Comparison of ENCODE assay signal across 12 cellular contexts in genomic region chr3:52408466-52408865, GRCh38. TPM values are rescaled to one million over a fixed set of nuclear protein-coding genes. Genes with fewer than 3 reads are reported as not detected.
DNase-seq lines count a peak whose midpoint lies in the region; ATAC-seq, FAIRE-seq and TF ChIP-seq lines count a peak whose summit lies in the region.
"Had no signal": no experiment of that assay in that cellular context is flagged by ENCODE, and none has a peak within 500 bp of the region (broad histone marks: within the 10 kb centered on the region; RNA-seq: fewer than 3 reads in every experiment).

No MANE protein-coding gene starts in this region.

- H3K27ac ChIP-seq in left ventricle myocardium inferior (replicated peaks) (no peak overlapping the region), heart right ventricle (no peak overlapping the region), GM12878 (ENCODE audit: control insufficient read depth, insufficient read depth) (no peak overlapping the region)

- H3K9ac ChIP-seq in GM12878 (ENCODE audit: control insufficient read depth, insufficient read depth, low read length) (peak overlapping the region; percentile 98; the same call in 1 of the 2 replicates), mucosa of stomach (ENCODE audit: low read length) (peak overlapping the region; percentile 86)

- no peak for FAIRE-seq in GM12878 (lab: Jason Lieb, UNC)
- FAIRE-seq: colon, D721Med had no signal

- H3K4me3 ChIP-seq in left ventricle myocardium inferior, result peak overlapping the region; percentile 76
- peak overlapping the region in 5 of 10 donors; percentile 67 to 100 (median 98) for H3K4me3 ChIP-seq in heart right ventricle
- H3K4me3 ChIP-seq in GM12878, result peak overlapping the region; percentile 99
- no peak overlapping the region for H3K4me3 ChIP-seq in mucosa of stomach (ENCODE audit: low read length)
- H3K4me3 ChIP-seq: mucosa of descending colon had no signal

- intact Hi-C loops in left ventricle myocardium inferior (cut with micrococcal nuclease) (no loop called here), heart right ventricle (cut with DNase I) (no loop called here), GM12878 (cut with micrococcal nuclease; ENCODE audit: unreplicated experiment) (no loop called here)

- ATAC-seq in heart right ventricle (no peak), GM12878 (no peak), GM18520 (IDR thresholded peaks at IDR 0.05; ENCODE audit: unreplicated experiment) (no peak), HG03039 (IDR thresholded peaks at IDR 0.05; ENCODE audit: unreplicated experiment) (no peak)
- ATAC-seq: mucosa of descending colon had no signal

- H3K27me3 ChIP-seq in left ventricle myocardium inferior (ENCODE audit: low read depth) (no peaks in the 10 kb centered on the region), heart right ventricle (no peaks in the 10 kb centered on the region), GM12878 (replicated peaks in 1 of 2; ENCODE audit: control insufficient read depth in 2 of 2, insufficient read depth in 2 of 2, low read length in 1 of 2) (no peaks in the 10 kb centered on the region), mucosa of stomach (ENCODE audit: control insufficient read depth, insufficient read depth, low read length) (no peaks in the 10 kb centered on the region)

- RAD21 ChIA-PET in GM12878 (lab: Charles Lee; ENCODE audit: unreplicated experiment), result no interaction called here

- DNase-seq in left ventricle myocardium inferior (peak; percentile 3), heart right ventricle (no peak), GM12878 (ENCODE audit: low read depth, low spot score) (no peak), kidney tubule cell (ENCODE audit: low spot score) (no peak), dermis blood vessel endothelial cell (no peak)
- DNase-seq: NCI-H2029 treated with DMSO at 0.1 percent for 48 hours had no signal

- POLR2A ChIA-PET in GM12878 (lab: Charles Lee), result no interaction called here

- TF ChIP-seq POLR2A in GM12878 (IDR thresholded peaks at IDR 0.05; ENCODE audit: low read depth, low read length), result no peak

- peaks cover 27% of the 10 kb centered on the region for H3K79me2 ChIP-seq in GM12878 (ENCODE audit: control insufficient read depth, insufficient read depth, low read length)

- TF ChIP-seq EP300 in GM12878 (IDR thresholded peaks at IDR 0.05; ENCODE audit: borderline replicate concordance in 1 of 2, control insufficient read depth in 1 of 2, low read depth in 2 of 2, low read length in 2 of 2), result no peak

- CTCF ChIA-PET in GM12878 (lab: Yijun Ruan, JAX), result interaction anchor here (0.6 kb wide), 1 partner anchor 188 kb away, joined by 3 read pairs; no protein-coding TSS in a partner anchor

- no peak for TF ChIP-seq CTCF in left ventricle myocardium inferior (IDR thresholded peaks at IDR 0.05; ENCODE audit: borderline replicate concordance)
- TF ChIP-seq CTCF in heart right ventricle (IDR thresholded peaks at IDR 0.05), result no peak
- TF ChIP-seq CTCF in GM12878 (IDR thresholded peaks at IDR 0.05 in 2 of 3, conservative IDR thresholded peaks at IDR 0.05 in 1 of 3; ENCODE audit: control insufficient read depth in 2 of 3, extremely low read depth in 1 of 3, insufficient read depth in 1 of 3, low read depth in 3 of 3, low read length in 3 of 3), result no peak

- no peak overlapping the region for H2AFZ ChIP-seq in GM12878 (ENCODE audit: control insufficient read depth, low read depth, low read length)

- H3K4me2 ChIP-seq in GM12878 (ENCODE audit: control insufficient read depth, insufficient read depth), result peak overlapping the region; percentile 90

- in situ Hi-C loops in GM12878 (cut with MboI), result no loop called here

- TF ChIP-seq RAD21 in GM12878 (IDR thresholded peaks at IDR 0.05; ENCODE audit: insufficient read depth, low read depth, low read length), result no peak

- SMC1A ChIA-PET in GM12878 (lab: Charles Lee; ENCODE audit: uncharacterized antibody, unreplicated experiment), result no interaction called here

- H3K4me1 ChIP-seq in left ventricle myocardium inferior, result peaks cover 61% of the 10 kb centered on the region
- H3K4me1 ChIP-seq in heart right ventricle, result peaks cover 6 to 49% (median 41%) of the 10 kb centered on the region in 9 donors
- H3K4me1 ChIP-seq in GM12878 (ENCODE audit: control insufficient read depth, insufficient read depth, low read length), result peaks cover 16% of the 10 kb centered on the region
- peaks cover 46% of the 10 kb centered on the region for H3K4me1 ChIP-seq in mucosa of stomach (ENCODE audit: control insufficient read depth, insufficient read depth, low read length)

- H4K20me1 ChIP-seq in GM12878 (ENCODE audit: control insufficient read depth, insufficient read depth), result no peaks in the 10 kb centered on the region

- no TSS peak for BruUV-seq in GM12878 (replicated peaks; lab: Mats Ljungman, UMichigan)

- 90 to 95% methylated on average over 8 of the region's 8 CpGs for WGBS in heart right ventricle, 2 donors
- WGBS in GM12878 (ENCODE audit: insufficient coverage, insufficient replicate concordance, low lambda C conversion rate, missing lambda C conversion rate), result 90% methylated on average over 8 of the region's 8 CpGs

- H3K36me3 ChIP-seq in left ventricle myocardium inferior (peaks cover 50% of the 10 kb centered on the region), heart right ventricle (peaks cover 0 to 58% (median 29%) of the 10 kb centered on the region in 9 donors), GM12878 (ENCODE audit: control insufficient read depth in 2 of 2, insufficient read depth in 2 of 2, low read length in 1 of 2) (peaks cover 9 to 21% of the 10 kb centered on the region in 2 experiments), mucosa of stomach (ENCODE audit: control insufficient read depth, insufficient read depth, low read length) (peaks cover 45% of the 10 kb centered on the region)

- H3K9me3 ChIP-seq in left ventricle myocardium inferior (replicated peaks), result no peaks in the 10 kb centered on the region
- H3K9me3 ChIP-seq in heart right ventricle, result no peaks in the 10 kb centered on the region
- no peaks in the 10 kb centered on the region for H3K9me3 ChIP-seq in GM12878 (replicated peaks; ENCODE audit: control insufficient read depth, insufficient read depth, low read length)
- H3K9me3 ChIP-seq in mucosa of stomach (ENCODE audit: control insufficient read depth, low read length), result no peaks in the 10 kb centered on the region
- H3K9me3 ChIP-seq: mucosa of descending colon had no signal

RNA-seq across cellular contexts. Expression of gene BAP1, which starts 1.3 kb away (rescaled TPM):
- 54.2 TPM for total RNA-seq in left ventricle myocardium inferior
- 10 to 100 TPM; 37.1 to 58.2 (median 46.1) TPM for total RNA-seq in heart right ventricle
- polyA plus RNA-seq in heart right ventricle, result 10 to 100 TPM; 50.6 to 51.6 TPM
- 45.9 and 52.4 TPM in 2 replicates for total RNA-seq in GM12878 (2013; cell fraction: nucleolus; rRNA removed)
- 75.0 and 84.7 TPM in 2 replicates for total RNA-seq in GM12878 (2014; rRNA removed)
- 34.3 and 36.4 TPM in 2 replicates for total RNA-seq in GM12878 (2014; rRNA removed; fragmentation: Illumina TruSeq; extraction: Trizol)
- 81.9 and 90.4 TPM in 2 replicates for total RNA-seq in GM12878 (2021)
- 37.8 TPM for polyA plus RNA-seq in GM12878 (2011; ENCODE audit: low read depth)
- 49.5 and 63.7 TPM in 2 replicates for polyA plus RNA-seq in GM12878 (2011; rRNA removed)
- 64.7 and 74.1 TPM in 2 replicates for polyA plus RNA-seq in GM12878 (2011; cell fraction: cytosol; rRNA removed)
- polyA plus RNA-seq in GM12878 (2011; cell fraction: nucleus; rRNA removed), result 281 and 297 TPM in 2 replicates
- 49.3 and 70.7 TPM in 2 replicates for polyA plus RNA-seq in GM12878 (2012)
- polyA plus RNA-seq in GM12878 (2014; fragmentation: Illumina TruSeq; extraction: Trizol), result 16.7 and 39.2 TPM in 2 replicates
- polyA plus RNA-seq in GM12878 (2014; fragmentation: Nextera tagmentation; extraction: Ambion mirVana), result 10 to 100 TPM in 1 of 2 experiments, 1 to 10 TPM in 1; 4.4 to 10.3 TPM
- polyA plus RNA-seq in GM12878 (2014; rRNA removed), result 63.6 and 70.2 TPM in 2 replicates
- polyA plus RNA-seq in GM12878 (2016; fragmentation: Nextera tagmentation; extraction: Ambion mirVana), result 10 to 100 TPM; 28.4 to 29.7 TPM
- 50.7 and 62.3 TPM in 2 replicates for polyA minus RNA-seq in GM12878 (2011; rRNA and poly(A)+ RNA removed)
- 21.0 and 24.1 TPM in 2 replicates for polyA minus RNA-seq in GM12878 (2011; cell fraction: cytosol; rRNA and poly(A)+ RNA removed)
- polyA minus RNA-seq in GM12878 (2011; cell fraction: nucleus; rRNA and poly(A)+ RNA removed), result 50.4 and 70.7 TPM in 2 replicates
- 72.7 and 92.1 TPM in 2 replicates for total RNA-seq in dermis blood vessel endothelial cell

RNA-seq across cellular contexts. Expression of gene PHF7, which starts 2.0 kb away (rescaled TPM):
- total RNA-seq in left ventricle myocardium inferior (16.8 TPM), heart right ventricle (10 to 100 TPM; 11.5 to 26.3 (median 22.4) TPM), GM12878 (2014; rRNA removed) (7.7 and 7.8 TPM in 2 replicates), GM12878 (2014; rRNA removed; fragmentation: Illumina TruSeq; extraction: Trizol) (7.7 and 8.0 TPM in 2 replicates), GM12878 (2021) (7.0 and 7.6 TPM in 2 replicates), dermis blood vessel endothelial cell (2.9 and 4.4 TPM in 2 replicates)
- polyA plus RNA-seq in heart right ventricle (1 to 10 TPM; 1.9 to 6.0 TPM), GM12878 (2011; rRNA removed) (11.1 and 14.7 TPM in 2 replicates), GM12878 (2014; fragmentation: Illumina TruSeq; extraction: Trizol) (7.5 and 8.3 TPM in 2 replicates), GM12878 (2014; fragmentation: Nextera tagmentation; extraction: Ambion mirVana) (1 to 10 TPM; 1.3 to 3.4 TPM), GM12878 (2014; rRNA removed) (6.5 and 11.1 TPM in 2 replicates), GM12878 (2016; fragmentation: Nextera tagmentation; extraction: Ambion mirVana) (10 to 100 TPM in 1 of 2 experiments, 1 to 10 TPM in 1; 9.8 to 12.8 TPM)
- total RNA-seq in GM12878 (2013; cell fraction: nucleolus; rRNA removed), result 10.5 and 11.4 TPM in 2 replicates
- polyA plus RNA-seq in GM12878 (2011; ENCODE audit: low read depth), result 2.1 TPM
- polyA plus RNA-seq in GM12878 (2011; cell fraction: cytosol; rRNA removed), result 6.8 and 7.5 TPM in 2 replicates
- 17.2 and 18.8 TPM in 2 replicates for polyA plus RNA-seq in GM12878 (2011; cell fraction: nucleus; rRNA removed)
- 4.4 and 6.0 TPM in 2 replicates for polyA plus RNA-seq in GM12878 (2012)
- polyA minus RNA-seq in GM12878 (2011; rRNA and poly(A)+ RNA removed), result 7.3 and 9.6 TPM in 2 replicates
- polyA minus RNA-seq in GM12878 (2011; cell fraction: cytosol; rRNA and poly(A)+ RNA removed), result 2.8 and 3.9 TPM in 2 replicates
- 4.8 and 7.3 TPM in 2 replicates for polyA minus RNA-seq in GM12878 (2011; cell fraction: nucleus; rRNA and poly(A)+ RNA removed)

RNA-seq across cellular contexts. Expression of gene SEMA3G, which starts 36.4 kb away (rescaled TPM):
- total RNA-seq in left ventricle myocardium inferior (9.2 TPM), heart right ventricle (10 to 100 TPM in 9 of 10 donors, 1 to 10 TPM in 1; 8.3 to 17.8 (median 16.2) TPM), GM12878 (2014; rRNA removed) (0.05 TPM in 1 of 2 replicates, not detected in the other), GM12878 (2014; rRNA removed; fragmentation: Illumina TruSeq; extraction: Trizol) (not detected in 2 replicates), GM12878 (2021) (0.27 TPM in 1 of 2 replicates, not detected in the other), dermis blood vessel endothelial cell (30.5 and 30.9 TPM in 2 replicates)
- polyA plus RNA-seq in heart right ventricle (10 to 100 TPM; 12.1 to 13.1 TPM), GM12878 (2011; rRNA removed) (not detected in 2 replicates), GM12878 (2014; fragmentation: Illumina TruSeq; extraction: Trizol) (0.03 TPM in 1 of 2 replicates, not detected in the other), GM12878 (2014; fragmentation: Nextera tagmentation; extraction: Ambion mirVana) (not detected), GM12878 (2014; rRNA removed) (0.04 TPM in 1 of 2 replicates, not detected in the other), GM12878 (2016; fragmentation: Nextera tagmentation; extraction: Ambion mirVana) (not detected)
- total RNA-seq in GM12878 (2013; cell fraction: nucleolus; rRNA removed), result 0.15 TPM in 1 of 2 replicates, not detected in the other
- polyA plus RNA-seq in GM12878 (2011; ENCODE audit: low read depth), result not detected
- polyA plus RNA-seq in GM12878 (2011; cell fraction: cytosol; rRNA removed), result not detected in 2 replicates
- polyA plus RNA-seq in GM12878 (2011; cell fraction: nucleus; rRNA removed), result not detected in 2 replicates
- not detected in 2 replicates for polyA plus RNA-seq in GM12878 (2012)
- polyA minus RNA-seq in GM12878 (2011; rRNA and poly(A)+ RNA removed), result not detected in 2 replicates
- not detected in 2 replicates for polyA minus RNA-seq in GM12878 (2011; cell fraction: cytosol; rRNA and poly(A)+ RNA removed)
- not detected in 2 replicates for polyA minus RNA-seq in GM12878 (2011; cell fraction: nucleus; rRNA and poly(A)+ RNA removed)

RNA-seq across cellular contexts. Expression of gene TNNC1, which starts 45.4 kb away (rescaled TPM):
- total RNA-seq in left ventricle myocardium inferior, result 8,962 TPM
- 1,000 to 10,000 TPM; 6,035 to 9,296 (median 8,226) TPM for total RNA-seq in heart right ventricle
- over 10,000 TPM in 1 of 2 donors, 1,000 to 10,000 TPM in 1; 9,937 to 18,066 TPM for polyA plus RNA-seq in heart right ventricle
- not detected in 2 replicates for total RNA-seq in GM12878 (2013; cell fraction: nucleolus; rRNA removed)
- total RNA-seq in GM12878 (2014; rRNA removed), result 0.60 and 0.96 TPM in 2 replicates
- total RNA-seq in GM12878 (2014; rRNA removed; fragmentation: Illumina TruSeq; extraction: Trizol), result 0.46 TPM in 1 of 2 replicates, not detected in the other
- total RNA-seq in GM12878 (2021), result 0.41 TPM in 1 of 2 replicates, not detected in the other
- not detected for polyA plus RNA-seq in GM12878 (2011; ENCODE audit: low read depth)
- 1.3 and 1.8 TPM in 2 replicates for polyA plus RNA-seq in GM12878 (2011; rRNA removed)
- polyA plus RNA-seq in GM12878 (2011; cell fraction: cytosol; rRNA removed), result 1.1 and 1.4 TPM in 2 replicates
- 4.0 and 5.2 TPM in 2 replicates for polyA plus RNA-seq in GM12878 (2011; cell fraction: nucleus; rRNA removed)
- 2.0 and 2.3 TPM in 2 replicates for polyA plus RNA-seq in GM12878 (2012)
- 0.35 and 0.46 TPM in 2 replicates for polyA plus RNA-seq in GM12878 (2014; fragmentation: Illumina TruSeq; extraction: Trizol)
- polyA plus RNA-seq in GM12878 (2014; fragmentation: Nextera tagmentation; extraction: Ambion mirVana), result under 1 TPM in 1 of 2 experiments, not detected in 1; 0.13 TPM
- 0.77 and 0.85 TPM in 2 replicates for polyA plus RNA-seq in GM12878 (2014; rRNA removed)
- polyA plus RNA-seq in GM12878 (2016; fragmentation: Nextera tagmentation; extraction: Ambion mirVana), result under 1 TPM; 0.40 to 0.66 TPM
- 0.46 and 0.59 TPM in 2 replicates for polyA minus RNA-seq in GM12878 (2011; rRNA and poly(A)+ RNA removed)
- not detected in 2 replicates for polyA minus RNA-seq in GM12878 (2011; cell fraction: cytosol; rRNA and poly(A)+ RNA removed)
- 3.3 TPM in 1 of 2 replicates, not detected in the other for polyA minus RNA-seq in GM12878 (2011; cell fraction: nucleus; rRNA and poly(A)+ RNA removed)
- not detected in 2 replicates for total RNA-seq in dermis blood vessel endothelial cell

RNA-seq across cellular contexts. Expression of gene NISCH, which starts 46.9 kb away (rescaled TPM):
- total RNA-seq in left ventricle myocardium inferior (44.3 TPM), heart right ventricle (10 to 100 TPM; 35.3 to 56.3 (median 41.9) TPM), GM12878 (2014; rRNA removed) (36.3 and 36.5 TPM in 2 replicates), GM12878 (2014; rRNA removed; fragmentation: Illumina TruSeq; extraction: Trizol) (16.1 and 16.6 TPM in 2 replicates), GM12878 (2021) (42.5 and 52.5 TPM in 2 replicates), dermis blood vessel endothelial cell (72.8 and 106 TPM in 2 replicates)
- polyA plus RNA-seq in heart right ventricle (10 to 100 TPM; 24.0 to 53.6 TPM), GM12878 (2011; rRNA removed) (26.9 and 39.0 TPM in 2 replicates), GM12878 (2014; fragmentation: Illumina TruSeq; extraction: Trizol) (19.2 and 25.0 TPM in 2 replicates), GM12878 (2014; fragmentation: Nextera tagmentation; extraction: Ambion mirVana) (1 to 10 TPM in 1 of 2 experiments, under 1 TPM in 1; 0.76 to 1.5 TPM), GM12878 (2014; rRNA removed) (45.3 and 48.9 TPM in 2 replicates), GM12878 (2016; fragmentation: Nextera tagmentation; extraction: Ambion mirVana) (10 to 100 TPM; 23.7 to 24.2 TPM)
- 170 and 189 TPM in 2 replicates for total RNA-seq in GM12878 (2013; cell fraction: nucleolus; rRNA removed)
- 16.4 TPM for polyA plus RNA-seq in GM12878 (2011; ENCODE audit: low read depth)
- polyA plus RNA-seq in GM12878 (2011; cell fraction: cytosol; rRNA removed), result 37.5 and 47.9 TPM in 2 replicates
- polyA plus RNA-seq in GM12878 (2011; cell fraction: nucleus; rRNA removed), result 404 and 409 TPM in 2 replicates
- polyA plus RNA-seq in GM12878 (2012), result 32.7 and 32.8 TPM in 2 replicates
- polyA minus RNA-seq in GM12878 (2011; rRNA and poly(A)+ RNA removed), result 39.2 and 53.1 TPM in 2 replicates
- polyA minus RNA-seq in GM12878 (2011; cell fraction: cytosol; rRNA and poly(A)+ RNA removed), result 20.0 and 23.0 TPM in 2 replicates
- 51.7 and 84.7 TPM in 2 replicates for polyA minus RNA-seq in GM12878 (2011; cell fraction: nucleus; rRNA and poly(A)+ RNA removed)
